2 cellular contexts compared by ENCODE assay signal in genomic region chr2:184339966-184340365, GRCh38.
TF ChIP-seq lines count a peak whose summit lies in the region.

No MANE protein-coding gene starts in this region.

TF ChIP-seq in SK-N-SH, 30 proteins besides CTCF, POLR2A, EP300 and RAD21 (continued from another document):
- TF ChIP-seq, protein P1, sequence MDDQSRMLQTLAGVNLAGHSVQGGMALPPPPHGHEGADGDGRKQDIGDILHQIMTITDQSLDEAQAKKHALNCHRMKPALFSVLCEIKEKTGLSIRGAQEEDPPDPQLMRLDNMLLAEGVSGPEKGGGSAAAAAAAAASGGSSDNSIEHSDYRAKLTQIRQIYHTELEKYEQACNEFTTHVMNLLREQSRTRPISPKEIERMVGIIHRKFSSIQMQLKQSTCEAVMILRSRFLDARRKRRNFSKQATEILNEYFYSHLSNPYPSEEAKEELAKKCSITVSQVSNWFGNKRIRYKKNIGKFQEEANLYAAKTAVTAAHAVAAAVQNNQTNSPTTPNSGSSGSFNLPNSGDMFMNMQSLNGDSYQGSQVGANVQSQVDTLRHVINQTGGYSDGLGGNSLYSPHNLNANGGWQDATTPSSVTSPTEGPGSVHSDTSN (IDR thresholded peaks at IDR 0.05): peak; percentile 85
- peak; percentile 65 for TF ChIP-seq TCF12 (IDR thresholded peaks at IDR 0.05)
- TF ChIP-seq RXRA (IDR thresholded peaks at IDR 0.05; ENCODE audit: borderline replicate concordance, low read depth): peak; percentile 37; the same call in 1 of the 2 replicates
- peak; percentile 40; the same call in 1 of the 2 replicates for TF ChIP-seq NFIC (IDR thresholded peaks at IDR 0.05; ENCODE audit: borderline replicate concordance)
- TF ChIP-seq TEAD4 (IDR thresholded peaks at IDR 0.05; ENCODE audit: borderline replicate concordance, insufficient read depth): peak; percentile 68; the same call in 1 of the 2 replicates
- TF ChIP-seq JUND (IDR thresholded peaks at IDR 0.05): peak; percentile 86

TF ChIP-seq in endothelial cell of umbilical vein, 7 proteins besides CTCF, POLR2A, EP300 and RAD21 (continued from another document):
- TF ChIP-seq POLR2AphosphoS5 (IDR thresholded peaks at IDR 0.05; ENCODE audit: insufficient read depth, low read depth, low read length): no peak
- TF ChIP-seq GATA2 (IDR thresholded peaks at IDR 0.05; ENCODE audit: insufficient read depth, insufficient read length, low read depth, low read length): peak; percentile 77
- no peak for TF ChIP-seq MYC (IDR thresholded peaks at IDR 0.05; ENCODE audit: low read depth, low read length)
